ENCODE assay signal across 12 cellular contexts in genomic region chr7:27110977-27111752, GRCh38. TPM values are rescaled to one million over a fixed set of nuclear protein-coding genes. Genes with fewer than 3 reads are reported as not detected.
DNase-seq lines count a peak whose midpoint lies in the region; ATAC-seq and TF ChIP-seq lines count a peak whose summit lies in the region.
"Had no signal": no experiment of that assay in that cellular context is flagged by ENCODE, and none has a peak within 500 bp of the region (broad histone marks: within the 10 kb centered on the region; RNA-seq: fewer than 3 reads in every experiment).

No MANE protein-coding gene starts in this region.

- H3K27me3 ChIP-seq in SJSA1 (replicated peaks) (no peaks in the 10 kb centered on the region), foreskin keratinocyte (no peaks in the 10 kb centered on the region), sigmoid colon (no peaks in the 10 kb centered on the region)

- 22 to 56% methylated on average over 8 of the region's 8 CpGs for WGBS in sigmoid colon, 2 donors

- H3K27me3 Mint-ChIP-seq in activated naive CD4-positive, alpha-beta T cell treated with anti-CD3 and anti-CD28 coated beads for 36 hours (ENCODE audit: low read depth), result peaks cover 6% of the 10 kb centered on the region

- 0 out of 2 replicates have a peak, but pooled peaks cover 2% of the 10 kb centered on the region for H3K9me3 ChIP-seq in SJSA1 (replicated peaks)
- H3K9me3 ChIP-seq in sigmoid colon, result no peaks in the 10 kb centered on the region

- H3K4me1 ChIP-seq in SJSA1 (replicated peaks) (peaks cover 49% of the 10 kb centered on the region), foreskin keratinocyte (peaks cover 26% of the 10 kb centered on the region), sigmoid colon (peaks cover 0 to 77% (median 64%) of the 10 kb centered on the region in 4 donors)

- H3K27ac Mint-ChIP-seq in activated naive CD4-positive, alpha-beta T cell treated with anti-CD3 and anti-CD28 coated beads for 36 hours, result no peak overlapping the region
- H3K27ac Mint-ChIP-seq: effector memory CD8-positive, alpha-beta T cell; naive thymus-derived CD8-positive, alpha-beta T cell had no signal

- peak; percentile 34 for ATAC-seq in foreskin keratinocyte
- ATAC-seq in HG03521 (IDR thresholded peaks at IDR 0.05; ENCODE audit: unreplicated experiment), result no peak
- ATAC-seq: effector memory CD8-positive, alpha-beta T cell; naive thymus-derived CD8-positive, alpha-beta T cell had no signal

- H3K4me3 Mint-ChIP-seq in activated naive CD4-positive, alpha-beta T cell treated with anti-CD3 and anti-CD28 coated beads for 36 hours, result no peak overlapping the region
- H3K4me3 Mint-ChIP-seq: effector memory CD8-positive, alpha-beta T cell; naive thymus-derived CD8-positive, alpha-beta T cell had no signal

- peak; percentile 53 for DNase-seq in EL
- DNase-seq in SJSA1 (ENCODE audit: low read depth in 1 of 2, low spot score in 2 of 2), result peak; percentile 56 to 73
- DNase-seq in foreskin keratinocyte, result peak in 1 of 2 donors; percentile 68
- DNase-seq in sigmoid colon, result peak; percentile 85
- DNase-seq in hepatic stellate cell (ENCODE audit: low spot score), result no peak
- no peak for DNase-seq in activated naive CD4-positive, alpha-beta T cell treated with anti-CD3 and anti-CD28 coated beads for 36 hours
- DNase-seq in NCI-H1930 (lab: John Stamatoyannopoulos, UW), result no peak
- DNase-seq: COR-L47; effector memory CD8-positive, alpha-beta T cell; naive thymus-derived CD8-positive, alpha-beta T cell; NCI-H187 treated with DMSO at 0.1 percent for 48 hours had no signal

- H3K27ac ChIP-seq in SJSA1, result peak overlapping the region; percentile 70
- no peak overlapping the region for H3K27ac ChIP-seq in foreskin keratinocyte
- peak overlapping the region; percentile 93 to 99 (median 94) for H3K27ac ChIP-seq in sigmoid colon

- H3K36me3 ChIP-seq in SJSA1, result peaks cover 14% of the 10 kb centered on the region
- no peaks in the 10 kb centered on the region for H3K36me3 ChIP-seq in sigmoid colon

- TF ChIP-seq POLR2A in sigmoid colon (IDR thresholded peaks at IDR 0.05), result no peak

- H3K4me1 Mint-ChIP-seq in activated naive CD4-positive, alpha-beta T cell treated with anti-CD3 and anti-CD28 coated beads for 36 hours (ENCODE audit: low read depth), result no peaks in the 10 kb centered on the region
- H3K4me1 Mint-ChIP-seq: naive thymus-derived CD8-positive, alpha-beta T cell had no signal

- intact Hi-C loops in sigmoid colon (cut with DNase I), result no loop called here
- intact Hi-C loops in activated naive CD4-positive, alpha-beta T cell treated with anti-CD3 and anti-CD28 coated beads for 36 hours (cut with micrococcal nuclease), result no loop called here

- CTCF ChIA-PET in activated naive CD4-positive, alpha-beta T cell treated with anti-CD3 and anti-CD28 coated beads for 36 hours (lab: Charles Lee), result no interaction called here

- H3K36me3 Mint-ChIP-seq in activated naive CD4-positive, alpha-beta T cell treated with anti-CD3 and anti-CD28 coated beads for 36 hours (ENCODE audit: low read depth), result peaks cover 1% of the 10 kb centered on the region
- H3K36me3 Mint-ChIP-seq: naive thymus-derived CD8-positive, alpha-beta T cell had no signal

- peak overlapping the region; percentile 17 for H3K4me3 ChIP-seq in SJSA1
- peak overlapping the region in 3 of 4 donors; percentile 18 to 42 (median 38) for H3K4me3 ChIP-seq in sigmoid colon

- no peak for TF ChIP-seq EP300 in sigmoid colon (IDR thresholded peaks at IDR 0.05)

- TF ChIP-seq CTCF in foreskin keratinocyte (conservative IDR thresholded peaks at IDR 0.05) (peak; percentile 1), sigmoid colon (IDR thresholded peaks at IDR 0.05) (no peak)

- H3K9me3 Mint-ChIP-seq in activated naive CD4-positive, alpha-beta T cell treated with anti-CD3 and anti-CD28 coated beads for 36 hours, result no peaks in the 10 kb centered on the region
- H3K9me3 Mint-ChIP-seq: effector memory CD8-positive, alpha-beta T cell; naive thymus-derived CD8-positive, alpha-beta T cell had no signal

RNA-seq across cellular contexts. Expression of gene HOXA2, which starts 8.7 kb away (rescaled TPM):
- 0.47 and 2.3 TPM in 2 replicates for total RNA-seq in SJSA1 (2014; rRNA removed; shearing (Covaris generic))
- total RNA-seq in foreskin keratinocyte (0.25 and 0.31 TPM in 2 replicates), sigmoid colon (1 to 10 TPM; 1.6 to 4.3 (median 3.2) TPM)
- polyA plus RNA-seq in foreskin keratinocyte (0.27 and 0.46 TPM in 2 replicates), sigmoid colon (1 to 10 TPM in 1 of 3 donors, under 1 TPM in 2; 0.60 to 1.9 (median 0.69) TPM)
- not detected for total RNA-seq in activated naive CD4-positive, alpha-beta T cell treated with anti-CD3 and anti-CD28 coated beads for 36 hours
- total RNA-seq: naive thymus-derived CD8-positive, alpha-beta T cell had no signal
- polyA plus RNA-seq: naive thymus-derived CD8-positive, alpha-beta T cell had no signal

RNA-seq across cellular contexts. Expression of gene HOXA1, which starts 15.4 kb away (rescaled TPM):
- total RNA-seq in SJSA1 (2014; rRNA removed; shearing (Covaris generic)), result 2.0 and 5.8 TPM in 2 replicates
- 7.5 and 8.3 TPM in 2 replicates for total RNA-seq in foreskin keratinocyte
- polyA plus RNA-seq in foreskin keratinocyte, result 6.3 and 8.2 TPM in 2 replicates
- 1 to 10 TPM in 2 of 4 donors, under 1 TPM in 2; 0.14 to 1.1 (median 0.95) TPM for total RNA-seq in sigmoid colon
- 1 to 10 TPM in 2 of 3 donors, under 1 TPM in 1; 0.69 to 2.4 (median 2.0) TPM for polyA plus RNA-seq in sigmoid colon
- under 1 TPM; 0.24 to 0.30 TPM for total RNA-seq in activated naive CD4-positive, alpha-beta T cell treated with anti-CD3 and anti-CD28 coated beads for 36 hours

RNA-seq across cellular contexts. Expression of gene HOXA4, which starts 19.4 kb away (rescaled TPM):
- total RNA-seq in SJSA1 (2014; rRNA removed; shearing (Covaris generic)), result 0.58 TPM in 1 of 2 replicates, not detected in the other
- total RNA-seq in foreskin keratinocyte, result 0.82 and 1.6 TPM in 2 replicates
- 1.3 and 2.3 TPM in 2 replicates for polyA plus RNA-seq in foreskin keratinocyte
- 1 to 10 TPM; 2.0 to 4.2 (median 2.9) TPM for total RNA-seq in sigmoid colon
- polyA plus RNA-seq in sigmoid colon, result 1 to 10 TPM in 2 of 3 donors, not detected in 1; 1.8 to 4.8 TPM
- total RNA-seq in activated naive CD4-positive, alpha-beta T cell treated with anti-CD3 and anti-CD28 coated beads for 36 hours, result under 1 TPM in 1 of 2 experiments, not detected in 1; 0.14 TPM

RNA-seq across cellular contexts. Expression of gene HOXA5, which starts 32.3 kb away (rescaled TPM):
- total RNA-seq in SJSA1 (2014; rRNA removed; shearing (Covaris generic)), result 0.79 and 0.81 TPM in 2 replicates
- 3.8 and 4.3 TPM in 2 replicates for total RNA-seq in foreskin keratinocyte
- 2.4 and 3.0 TPM in 2 replicates for polyA plus RNA-seq in foreskin keratinocyte
- total RNA-seq in sigmoid colon, result 10 to 100 TPM in 3 of 4 donors, 1 to 10 TPM in 1; 9.2 to 12.2 (median 11.2) TPM
- polyA plus RNA-seq in sigmoid colon, result 10 to 100 TPM in 1 of 3 donors, 1 to 10 TPM in 2; 3.2 to 14.3 (median 7.8) TPM
- not detected for total RNA-seq in activated naive CD4-positive, alpha-beta T cell treated with anti-CD3 and anti-CD28 coated beads for 36 hours
- total RNA-seq: naive thymus-derived CD8-positive, alpha-beta T cell had no signal
- polyA plus RNA-seq: naive thymus-derived CD8-positive, alpha-beta T cell had no signal

RNA-seq across cellular contexts. Expression of gene HOXA6, which starts 36.4 kb away (rescaled TPM):
- 0.79 TPM in 1 of 2 replicates, not detected in the other for total RNA-seq in SJSA1 (2014; rRNA removed; shearing (Covaris generic))
- total RNA-seq in foreskin keratinocyte (2.6 and 3.4 TPM in 2 replicates), sigmoid colon (1 to 10 TPM; 4.2 to 10.0 (median 4.5) TPM)
- polyA plus RNA-seq in foreskin keratinocyte (0.31 and 0.40 TPM in 2 replicates), sigmoid colon (1 to 10 TPM in 2 of 3 donors, not detected in 1; 1.6 to 8.1 TPM)
- not detected for total RNA-seq in activated naive CD4-positive, alpha-beta T cell treated with anti-CD3 and anti-CD28 coated beads for 36 hours
- total RNA-seq: naive thymus-derived CD8-positive, alpha-beta T cell had no signal
- polyA plus RNA-seq: naive thymus-derived CD8-positive, alpha-beta T cell had no signal

Comparison
In these comparisons a context has a peak if more than half of its experiments do, and no peak if none do; other contexts are left out.
1. DNase-seq: peak in EL (single experiment), SJSA1 (2 of 2) and sigmoid colon (single experiment); none in hepatic stellate cell (single experiment), activated naive CD4-positive, alpha-beta T cell treated with anti-CD3 and anti-CD28 coated beads for 36 hours (single experiment) and NCI-H1930 (0 of 2).